ENCODE assay signal across 33 cellular contexts in the genomic region with DNA sequence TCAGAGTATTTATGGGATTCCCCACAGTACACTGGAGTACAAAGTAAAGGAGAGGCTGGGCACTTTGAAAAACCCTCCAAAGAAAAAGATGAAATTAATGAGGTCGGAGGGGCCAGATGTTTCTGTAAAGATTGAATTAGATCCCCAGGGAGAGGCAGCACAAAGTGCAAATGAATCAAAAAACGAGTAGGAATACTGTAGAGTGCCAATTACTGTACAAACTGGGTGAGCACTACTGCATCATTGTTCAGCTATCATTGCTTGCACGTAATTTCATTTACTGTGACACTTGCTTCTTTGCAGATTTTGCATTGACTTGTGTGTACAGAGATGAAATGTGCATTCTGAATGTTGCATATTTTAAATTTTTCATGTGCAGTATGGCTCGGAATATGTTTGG.
"Had no signal": no experiment of that assay in that cellular context is flagged by ENCODE, and none has a peak within 500 bp of the region (broad histone marks: within the 10 kb centered on the region; RNA-seq: fewer than 3 reads in every experiment).

No MANE protein-coding gene starts in this region.

- ATAC-seq: activated naive CD4-positive, alpha-beta T cell treated with anti-CD3 and anti-CD28 coated beads, Interleukin-2, amount 50 U/mL, for 72 hours; activated T-cell treated with anti-CD3 and anti-CD28 coated beads, Interleukin-2, amount 50 U/mL, for 4 hours; Right ventricle myocardium inferior; SK-N-SH treated with all-trans-retinoic acid at 6 μM for 48 hours had no signal

- DNase-seq: activated B cell treated with CpG ODN at 0.5 μM for 24 hours; activated CD4-positive, alpha-beta memory T cell treated with anti-CD3 and anti-CD28 coated beads for 36 hours; activated CD4-positive, alpha-beta T cell treated with anti-CD3 and anti-CD28 coated beads for 4 hours; activated CD4-positive, alpha-beta T cell treated with anti-CD3 and anti-CD28 coated beads, Interleukin-2, amount 50 U/mL, for 1 hour; activated CD4-positive, CD25-positive, alpha-beta regulatory T cell treated with anti-CD3 and anti-CD28 coated beads, Interleukin-2, amount 50 U/mL, for 72 hours; activated CD8-positive, alpha-beta memory T cell treated with anti-CD3 and anti-CD28 coated beads, Interleukin-2, amount 50 U/mL, for 4 hours; activated gamma-delta T cell treated with Interleukin-2 at 50 U/mL for 16 hours; activated naive CD4-positive, alpha-beta T cell treated with anti-CD3 and anti-CD28 coated beads for 36 hours; activated T-cell treated with anti-CD3 and anti-CD28 coated beads for 4 hours; activated T-cell treated with anti-CD3 and anti-CD28 coated beads, Interleukin-2, amount 50 U/mL, for 4 hours; adrenal gland; anterior cingulate cortex; caudate nucleus; cerebellar nuclear complex; MM.1S; MV-4-11; NCI-H1092; NCI-H1436 treated with DMSO at 0.1 percent for 48 hours; NCI-H187 treated with DMSO at 0.1 percent for 48 hours; NCI-H2081; NCI-H345; NCI-H524 treated with DMSO at 0.1 percent for 48 hours; NCI-H748 treated with DMSO at 0.1 percent for 48 hours; NK-92 treated with Interleukin-12 subunit alpha and Interleukin-12 subunit beta, amount 100 ng/mL, for 24 hours; PC-9; SIG-M5; SW 1271; T-helper 1 cell; T-helper 2 cell; T-helper 9 cell had no signal
